Comparison of ENCODE assay signal across 27 cellular contexts in genomic region chr6:105839266-105839665, GRCh38.
A peak's percentile ranks its signal among the peaks of the same experiment; 100 is the strongest.
DNase-seq lines count a peak whose midpoint lies in the region; ATAC-seq lines count a peak whose summit lies in the region.
"Had no signal": no experiment of that assay in that cellular context is flagged by ENCODE, and none has a peak within 500 bp of the region (broad histone marks: within the 10 kb centered on the region; RNA-seq: fewer than 3 reads in every experiment).

No MANE protein-coding gene starts in this region.

- H3K27ac Mint-ChIP-seq in activated naive CD8-positive, alpha-beta T cell treated with anti-CD3 and anti-CD28 coated beads for 36 hours: no peak overlapping the region
- H3K27ac Mint-ChIP-seq: B cell; CD8-positive, alpha-beta T cell; GM23338; H9; HFFc6; IgD-negative memory B cell had no signal

- H3K27me3 Mint-ChIP-seq in activated naive CD8-positive, alpha-beta T cell treated with anti-CD3 and anti-CD28 coated beads for 36 hours: peaks cover 7% of the 10 kb centered on the region
- H3K27me3 Mint-ChIP-seq: B cell had no signal

- H3K36me3 Mint-ChIP-seq in activated naive CD8-positive, alpha-beta T cell treated with anti-CD3 and anti-CD28 coated beads for 36 hours: no peaks in the 10 kb centered on the region
- H3K36me3 Mint-ChIP-seq: CD8-positive, alpha-beta T cell had no signal

- ATAC-seq in HG03159 (IDR thresholded peaks at IDR 0.05; ENCODE audit: unreplicated experiment): no peak
- ATAC-seq: CD8-positive, alpha-beta T cell; GM23338 had no signal

- no peak overlapping the region for H3K4me3 Mint-ChIP-seq in activated naive CD8-positive, alpha-beta T cell treated with anti-CD3 and anti-CD28 coated beads for 36 hours
- H3K4me3 Mint-ChIP-seq: B cell; CD8-positive, alpha-beta T cell; GM23338; H9; HFFc6; IgD-negative memory B cell had no signal

- no peaks in the 10 kb centered on the region for H3K9me3 Mint-ChIP-seq in activated naive CD8-positive, alpha-beta T cell treated with anti-CD3 and anti-CD28 coated beads for 36 hours
- H3K9me3 Mint-ChIP-seq: CD8-positive, alpha-beta T cell; GM23338; HFFc6 had no signal

- peak; percentile 16 for DNase-seq in AG08395 (ENCODE audit: low spot score)
- DNase-seq in EH (ENCODE audit: low read depth): peak; percentile 52
- peak; percentile 24 for DNase-seq in LHCN-M2 (ENCODE audit: low read depth)
- peak; percentile 21 for DNase-seq in fibroblast of gingiva (ENCODE audit: low read depth)
- DNase-seq in activated naive CD8-positive, alpha-beta T cell treated with anti-CD3 and anti-CD28 coated beads for 36 hours: no peak
- DNase-seq in NCI-H1417 treated with DMSO at 0.1 percent for 48 hours (lab: John Stamatoyannopoulos, UW): no peak
- no peak for DNase-seq in DMS79 treated with DMSO at 0.1 percent for 48 hours (lab: John Stamatoyannopoulos, UW)
- DNase-seq: 8988T; ACHN; Caco-2; CD8-positive, alpha-beta T cell; DMS79; H9; HFFc6; NCI-H1092 treated with DMSO at 0.1 percent for 48 hours; NCI-H2029; NCI-H446; NCI-H524 treated with DMSO at 0.1 percent for 48 hours; NCI-H82; NK-92 treated with Interleukin-12 subunit alpha and Interleukin-12 subunit beta, amount 100 ng/mL, for 24 hours; PC-9; Right ventricle myocardium superior; RPMI8226 had no signal

- H3K4me1 Mint-ChIP-seq in activated naive CD8-positive, alpha-beta T cell treated with anti-CD3 and anti-CD28 coated beads for 36 hours: no peaks in the 10 kb centered on the region

Comparison
In these comparisons a context has a peak if more than half of its experiments do, and no peak if none do; other contexts are left out.
1. DNase-seq: peak in AG08395 (single experiment), EH (single experiment), LHCN-M2 (single experiment) and fibroblast of gingiva (single experiment); none in activated naive CD8-positive, alpha-beta T cell treated with anti-CD3 and anti-CD28 coated beads for 36 hours (single experiment), NCI-H1417 treated with DMSO at 0.1 percent for 48 hours (single experiment) and DMS79 treated with DMSO at 0.1 percent for 48 hours (single experiment).